Comparison of ENCODE assay signal across 20 cellular contexts in the genomic region with DNA sequence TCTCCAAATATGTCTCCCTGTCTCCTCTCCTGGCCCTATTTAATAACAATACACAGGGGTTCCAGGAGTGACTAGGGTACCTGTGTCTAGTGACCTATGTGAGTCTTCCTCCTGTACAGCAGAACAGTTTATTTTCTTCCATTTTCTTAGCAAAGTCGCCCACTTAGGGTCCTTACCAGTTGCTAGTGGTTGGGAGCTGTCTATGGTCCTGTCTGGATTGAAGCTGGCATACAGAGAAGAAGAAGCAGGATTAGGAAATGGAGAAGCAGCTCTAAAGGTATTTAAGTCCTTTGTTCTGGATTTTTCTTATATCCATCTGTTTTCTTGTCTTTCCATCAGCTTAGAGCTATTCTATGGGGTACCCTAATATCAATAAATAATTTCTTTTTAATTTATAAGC.
A peak's percentile ranks its signal among the peaks of the same experiment; 100 is the strongest.
DNase-seq lines count a peak whose midpoint lies in the region; ATAC-seq, FAIRE-seq and TF ChIP-seq lines count a peak whose summit lies in the region.
"Had no signal": no experiment of that assay in that cellular context is flagged by ENCODE, and none has a peak within 500 bp of the region (broad histone marks: within the 10 kb centered on the region; RNA-seq: fewer than 3 reads in every experiment).

No MANE protein-coding gene starts in this region.

- POLR2A ChIA-PET in A549 (lab: Yijun Ruan, JAX) (no interaction called here), GM12878 (lab: Charles Lee) (no interaction called here)

- TF ChIP-seq EP300 in A549 (IDR thresholded peaks at IDR 0.05), result no peak
- TF ChIP-seq EP300 in GM12878 (IDR thresholded peaks at IDR 0.05; ENCODE audit: borderline replicate concordance in 1 of 2, control insufficient read depth in 1 of 2, low read depth in 2 of 2, low read length in 2 of 2), result no peak

- no TSS peak for BruUV-seq in GM12878 (replicated peaks; lab: Mats Ljungman, UMichigan)

- no peaks in the 10 kb centered on the region for H4K20me1 ChIP-seq in GM12878 (ENCODE audit: control insufficient read depth, insufficient read depth)

- H3K27ac ChIP-seq in A549, result no peak overlapping the region
- H3K27ac ChIP-seq in GM12878 (ENCODE audit: control insufficient read depth, insufficient read depth), result no peak overlapping the region
- H3K27ac ChIP-seq: heart right ventricle, lower lobe of right lung, neutrophil had no signal

- no peak for TF ChIP-seq POLR2A in A549 (IDR thresholded peaks at IDR 0.05; ENCODE audit: low read length)
- TF ChIP-seq POLR2A in GM12878 (IDR thresholded peaks at IDR 0.05; ENCODE audit: low read depth, low read length), result no peak

- ATAC-seq in A549 (no peak), GM12878 (no peak)
- ATAC-seq: heart right ventricle, lower lobe of right lung had no signal

- H3K36me3 Mint-ChIP-seq in chondrocyte (ENCODE audit: low read depth), result no peaks in the 10 kb centered on the region

- no peak overlapping the region for H2AFZ ChIP-seq in GM12878 (ENCODE audit: control insufficient read depth, low read depth, low read length)

- TF ChIP-seq CTCF in A549 (IDR thresholded peaks at IDR 0.05) (no peak), GM12878 (IDR thresholded peaks at IDR 0.05 in 2 of 3, conservative IDR thresholded peaks at IDR 0.05 in 1 of 3; ENCODE audit: control insufficient read depth in 2 of 3, extremely low read depth in 1 of 3, insufficient read depth in 1 of 3, low read depth in 3 of 3, low read length in 3 of 3) (no peak), chondrocyte (IDR thresholded peaks at IDR 0.05) (no peak)

- H3K9me3 Mint-ChIP-seq in chondrocyte (ENCODE audit: low read depth), result peaks cover 4% of the 10 kb centered on the region
- H3K9me3 Mint-ChIP-seq: T-helper 2 cell treated with Interferon-gamma antibody and Interleukin-4, amounts not matched to agents 5 μg/mL and 100 μg/mL, for 36 hours had no signal

- H3K4me3 ChIP-seq in A549, result no peak overlapping the region
- H3K4me3 ChIP-seq in GM12878, result no peak overlapping the region
- H3K4me3 ChIP-seq: HAP-1, heart right ventricle, lower lobe of right lung, smooth muscle cell had no signal

- CTCF ChIA-PET in A549 (lab: Yijun Ruan, JAX) (no interaction called here), GM12878 (lab: Yijun Ruan, JAX) (interaction anchor here (1.1 kb wide), 1 partner anchor 12 kb away, joined by 3 read pairs; no protein-coding TSS in a partner anchor)

- RAD21 ChIA-PET in GM12878 (lab: Charles Lee; ENCODE audit: unreplicated experiment), result no interaction called here

- no peaks in the 10 kb centered on the region for H3K36me3 ChIP-seq in GM12878 (ENCODE audit: control insufficient read depth in 2 of 2, insufficient read depth in 2 of 2, low read length in 1 of 2)
- H3K36me3 ChIP-seq: HAP-1, heart right ventricle, lower lobe of right lung, neutrophil had no signal

- DNase-seq in A549 (ENCODE audit: low read depth in 1 of 2, low spot score in 1 of 2) (peak in 1 of 2 experiments; percentile 6), Kasumi-1 (lab: John Stamatoyannopoulos, UW) (peak; percentile 20 to 66), GM12878 (ENCODE audit: low read depth, low spot score) (no peak), iris pigment epithelial cell (ENCODE audit: low read depth) (peak; percentile 55), ACHN (no peak), chondrocyte (ENCODE audit: low spot score) (no peak), T-helper 2 cell (no peak)
- no peak for DNase-seq in effector CD8-positive, alpha-beta T cell (lab: John Stamatoyannopoulos, UW)
- DNase-seq: activated CD4-positive, alpha-beta T cell treated with anti-CD3 and anti-CD28 coated beads, Interleukin-2, amount 50 U/mL, for 48 hours; aorta; heart right ventricle; lower lobe of right lung; NCI-H2029 treated with DMSO at 0.1 percent for 48 hours; NCI-H526 treated with DMSO at 0.1 percent for 48 hours; RPMI8226 had no signal

- no peak overlapping the region for H3K27ac Mint-ChIP-seq in chondrocyte (ENCODE audit: unreplicated experiment)
- H3K27ac Mint-ChIP-seq: T-helper 2 cell treated with Interferon-gamma antibody and Interleukin-4, amounts not matched to agents 5 μg/mL and 100 μg/mL, for 36 hours had no signal

- in situ Hi-C loops in GM12878 (cut with MboI) (no loop called here), ACHN (cut with HindIII; ENCODE audit: low pct_ligation_motif_present, low pct_unique_long_range_greater_than_20kb, low sequenced_read_pairs) (no loop called here)

- no peaks in the 10 kb centered on the region for H3K79me2 ChIP-seq in GM12878 (ENCODE audit: control insufficient read depth, insufficient read depth, low read length)

- no peak overlapping the region for H3K9ac ChIP-seq in GM12878 (ENCODE audit: control insufficient read depth, insufficient read depth, low read length)

- no peak for FAIRE-seq in A549 (lab: Jason Lieb, UNC)
- no peak for FAIRE-seq in GM12878 (lab: Jason Lieb, UNC)
- FAIRE-seq: D721Med had no signal

- intact Hi-C loops in GM12878 (cut with micrococcal nuclease; ENCODE audit: unreplicated experiment), result no loop called here

- H3K4me1 Mint-ChIP-seq in chondrocyte (ENCODE audit: low read depth), result no peaks in the 10 kb centered on the region

- H3K4me2 ChIP-seq in A549 (no peak overlapping the region), GM12878 (ENCODE audit: control insufficient read depth, insufficient read depth) (no peak overlapping the region)
- H3K4me2 ChIP-seq: smooth muscle cell had no signal

- H3K27me3 Mint-ChIP-seq in chondrocyte (ENCODE audit: low read depth), result peaks cover 6% of the 10 kb centered on the region

- H3K9me3 ChIP-seq in A549 (no peaks in the 10 kb centered on the region), GM12878 (replicated peaks; ENCODE audit: control insufficient read depth, insufficient read depth, low read length) (no peaks in the 10 kb centered on the region)
- H3K9me3 ChIP-seq: heart right ventricle, lower lobe of right lung, neutrophil had no signal

- no peak overlapping the region for H3K4me3 Mint-ChIP-seq in chondrocyte (ENCODE audit: unreplicated experiment)
- H3K4me3 Mint-ChIP-seq: T-helper 2 cell treated with Interferon-gamma antibody and Interleukin-4, amounts not matched to agents 5 μg/mL and 100 μg/mL, for 36 hours had no signal

- H3K4me1 ChIP-seq in A549 (peaks cover 6% of the 10 kb centered on the region; the same call in 1 of the 3 replicates), GM12878 (ENCODE audit: control insufficient read depth, insufficient read depth, low read length) (no peaks in the 10 kb centered on the region)
- H3K4me1 ChIP-seq: HAP-1, heart right ventricle, lower lobe of right lung had no signal

- WGBS in A549 (ENCODE audit: missing lambda C conversion rate), result 5% methylated on average over 1 of the region's 1 CpG
- 0% methylated on average over 1 of the region's 1 CpG for WGBS in GM12878 (ENCODE audit: insufficient coverage, insufficient replicate concordance, low lambda C conversion rate, missing lambda C conversion rate)

- H3K27me3 ChIP-seq in GM12878 (replicated peaks in 1 of 2; ENCODE audit: control insufficient read depth in 2 of 2, insufficient read depth in 2 of 2, low read length in 1 of 2), result no peaks in the 10 kb centered on the region
- H3K27me3 ChIP-seq: heart right ventricle, neutrophil had no signal

- TF ChIP-seq RAD21 in A549 (conservative IDR thresholded peaks at IDR 0.05 in 1 of 2, IDR thresholded peaks at IDR 0.05 in 1 of 2) (no peak), GM12878 (IDR thresholded peaks at IDR 0.05; ENCODE audit: insufficient read depth, low read depth, low read length) (no peak)

- SMC1A ChIA-PET in GM12878 (lab: Charles Lee; ENCODE audit: uncharacterized antibody, unreplicated experiment), result interaction anchor here (0.6 kb wide), 2 partner anchors 96 to 821 kb away, joined by 3 read pairs; no protein-coding TSS in a partner anchor

TF ChIP-seq in A549, 52 proteins besides CTCF, POLR2A, EP300 and RAD21 (continues in another document):
- no peak for TF ChIP-seq POLR2AphosphoS2 (conservative IDR thresholded peaks at IDR 0.05; ENCODE audit: low read length)
- TF ChIP-seq, protein P1, sequence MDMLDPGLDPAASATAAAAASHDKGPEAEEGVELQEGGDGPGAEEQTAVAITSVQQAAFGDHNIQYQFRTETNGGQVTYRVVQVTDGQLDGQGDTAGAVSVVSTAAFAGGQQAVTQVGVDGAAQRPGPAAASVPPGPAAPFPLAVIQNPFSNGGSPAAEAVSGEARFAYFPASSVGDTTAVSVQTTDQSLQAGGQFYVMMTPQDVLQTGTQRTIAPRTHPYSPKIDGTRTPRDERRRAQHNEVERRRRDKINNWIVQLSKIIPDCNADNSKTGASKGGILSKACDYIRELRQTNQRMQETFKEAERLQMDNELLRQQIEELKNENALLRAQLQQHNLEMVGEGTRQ (IDR thresholded peaks at IDR 0.05), result no peak
- TF ChIP-seq, protein P2, sequence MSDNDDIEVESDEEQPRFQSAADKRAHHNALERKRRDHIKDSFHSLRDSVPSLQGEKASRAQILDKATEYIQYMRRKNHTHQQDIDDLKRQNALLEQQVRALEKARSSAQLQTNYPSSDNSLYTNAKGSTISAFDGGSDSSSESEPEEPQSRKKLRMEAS (IDR thresholded peaks at IDR 0.05), result no peak
- TF ChIP-seq FOSB (CRISPR knock-in tag; IDR thresholded peaks at IDR 0.05), result no peak

TF ChIP-seq in GM12878, 131 proteins besides CTCF, POLR2A, EP300 and RAD21 (continues in another document):
- TF ChIP-seq NFIC (IDR thresholded peaks at IDR 0.05; ENCODE audit: low read depth, low read length), result no peak
- no peak for TF ChIP-seq KDM1A (IDR thresholded peaks at IDR 0.05; ENCODE audit: borderline replicate concordance)

Comparison
In these comparisons a context has a peak if more than half of its experiments do, and no peak if none do; other contexts are left out.
1. DNase-seq: peak in Kasumi-1 (2 of 2) and iris pigment epithelial cell (single experiment); none in GM12878 (single experiment), ACHN (single experiment), chondrocyte (single experiment), T-helper 2 cell (0 of 5) and effector CD8-positive, alpha-beta T cell (single experiment).